ENCODE assay signal across 1 cellular context in genomic region chr3:161266731-161267150, GRCh38.
TF ChIP-seq lines count a peak whose summit lies in the region.

No MANE protein-coding gene starts in this region.

TF ChIP-seq in HEK293, 187 proteins besides CTCF, POLR2A, EP300 and RAD21 (continued from another document):
- TF ChIP-seq ZNF184 (tag by site-specific recombination; IDR thresholded peaks at IDR 0.05), result no peak
- TF ChIP-seq ZNF707 (tag by site-specific recombination; IDR thresholded peaks at IDR 0.05), result no peak
- no peak for TF ChIP-seq ZNF530 (tag by site-specific recombination; IDR thresholded peaks at IDR 0.05; ENCODE audit: low read depth)
- TF ChIP-seq ZNF423 (tag by site-specific recombination; IDR thresholded peaks at IDR 0.05), result no peak
- TF ChIP-seq ZNF571 (tag by site-specific recombination; IDR thresholded peaks at IDR 0.05), result no peak
- TF ChIP-seq ZNF596 (tag by site-specific recombination; IDR thresholded peaks at IDR 0.05), result no peak
- TF ChIP-seq, protein P1, sequence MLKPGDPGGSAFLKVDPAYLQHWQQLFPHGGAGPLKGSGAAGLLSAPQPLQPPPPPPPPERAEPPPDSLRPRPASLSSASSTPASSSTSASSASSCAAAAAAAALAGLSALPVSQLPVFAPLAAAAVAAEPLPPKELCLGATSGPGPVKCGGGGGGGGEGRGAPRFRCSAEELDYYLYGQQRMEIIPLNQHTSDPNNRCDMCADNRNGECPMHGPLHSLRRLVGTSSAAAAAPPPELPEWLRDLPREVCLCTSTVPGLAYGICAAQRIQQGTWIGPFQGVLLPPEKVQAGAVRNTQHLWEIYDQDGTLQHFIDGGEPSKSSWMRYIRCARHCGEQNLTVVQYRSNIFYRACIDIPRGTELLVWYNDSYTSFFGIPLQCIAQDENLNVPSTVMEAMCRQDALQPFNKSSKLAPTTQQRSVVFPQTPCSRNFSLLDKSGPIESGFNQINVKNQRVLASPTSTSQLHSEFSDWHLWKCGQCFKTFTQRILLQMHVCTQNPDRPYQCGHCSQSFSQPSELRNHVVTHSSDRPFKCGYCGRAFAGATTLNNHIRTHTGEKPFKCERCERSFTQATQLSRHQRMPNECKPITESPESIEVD (tag by site-specific recombination; IDR thresholded peaks at IDR 0.05), result peak; percentile 53; the same call in 1 of the 2 replicates
- TF ChIP-seq ZNF10 (tag by site-specific recombination; IDR thresholded peaks at IDR 0.05), result no peak
- TF ChIP-seq KLF7 (tag by site-specific recombination; IDR thresholded peaks at IDR 0.05; ENCODE audit: borderline replicate concordance), result no peak
- TF ChIP-seq ZNF645 (tag by site-specific recombination; IDR thresholded peaks at IDR 0.05), result no peak
- no peak for TF ChIP-seq ZNF623 (tag by site-specific recombination; IDR thresholded peaks at IDR 0.05)
- no peak for TF ChIP-seq ZBTB44 (tag by site-specific recombination; IDR thresholded peaks at IDR 0.05)
- TF ChIP-seq SETDB1 (IDR thresholded peaks at IDR 0.05; ENCODE audit: insufficient read length, low read length), result no peak
- no peak for TF ChIP-seq ZNF133 (tag by site-specific recombination; IDR thresholded peaks at IDR 0.05)
- TF ChIP-seq ZFHX2 (tag by site-specific recombination; conservative IDR thresholded peaks at IDR 0.05), result no peak
- TF ChIP-seq HOXC10 (CRISPR knock-in tag; IDR thresholded peaks at IDR 0.05), result no peak
- TF ChIP-seq ZNF76 (tag by site-specific recombination; IDR thresholded peaks at IDR 0.05; ENCODE audit: borderline replicate concordance, low read depth), result no peak
- no peak for TF ChIP-seq ZNF747 (tag by site-specific recombination; IDR thresholded peaks at IDR 0.05)
- no peak for TF ChIP-seq TRIM28 (IDR thresholded peaks at IDR 0.05; ENCODE audit: borderline replicate concordance, low read length)
- peak; percentile 55; the same call in 1 of the 2 replicates for TF ChIP-seq SCRT2 (tag by site-specific recombination; IDR thresholded peaks at IDR 0.05)
- TF ChIP-seq GLI2 (tag by site-specific recombination; IDR thresholded peaks at IDR 0.05; ENCODE audit: borderline replicate concordance, low read depth), result no peak
- no peak for TF ChIP-seq GLI4 (tag by site-specific recombination; IDR thresholded peaks at IDR 0.05)
- TF ChIP-seq, protein P2, sequence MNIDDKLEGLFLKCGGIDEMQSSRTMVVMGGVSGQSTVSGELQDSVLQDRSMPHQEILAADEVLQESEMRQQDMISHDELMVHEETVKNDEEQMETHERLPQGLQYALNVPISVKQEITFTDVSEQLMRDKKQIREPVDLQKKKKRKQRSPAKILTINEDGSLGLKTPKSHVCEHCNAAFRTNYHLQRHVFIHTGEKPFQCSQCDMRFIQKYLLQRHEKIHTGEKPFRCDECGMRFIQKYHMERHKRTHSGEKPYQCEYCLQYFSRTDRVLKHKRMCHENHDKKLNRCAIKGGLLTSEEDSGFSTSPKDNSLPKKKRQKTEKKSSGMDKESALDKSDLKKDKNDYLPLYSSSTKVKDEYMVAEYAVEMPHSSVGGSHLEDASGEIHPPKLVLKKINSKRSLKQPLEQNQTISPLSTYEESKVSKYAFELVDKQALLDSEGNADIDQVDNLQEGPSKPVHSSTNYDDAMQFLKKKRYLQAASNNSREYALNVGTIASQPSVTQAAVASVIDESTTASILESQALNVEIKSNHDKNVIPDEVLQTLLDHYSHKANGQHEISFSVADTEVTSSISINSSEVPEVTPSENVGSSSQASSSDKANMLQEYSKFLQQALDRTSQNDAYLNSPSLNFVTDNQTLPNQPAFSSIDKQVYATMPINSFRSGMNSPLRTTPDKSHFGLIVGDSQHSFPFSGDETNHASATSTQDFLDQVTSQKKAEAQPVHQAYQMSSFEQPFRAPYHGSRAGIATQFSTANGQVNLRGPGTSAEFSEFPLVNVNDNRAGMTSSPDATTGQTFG (tag by site-specific recombination; IDR thresholded peaks at IDR 0.05; ENCODE audit: borderline replicate concordance), result no peak
- TF ChIP-seq ZNF112 (tag by site-specific recombination; IDR thresholded peaks at IDR 0.05), result no peak
- TF ChIP-seq BCL11A (tag by site-specific recombination; IDR thresholded peaks at IDR 0.05; ENCODE audit: low read depth), result no peak
- no peak for TF ChIP-seq ZNF449 (tag by site-specific recombination; IDR thresholded peaks at IDR 0.05)
- no peak for TF ChIP-seq ZNF791 (tag by site-specific recombination; IDR thresholded peaks at IDR 0.05)
- no peak for TF ChIP-seq PRDM2 (tag by site-specific recombination; IDR thresholded peaks at IDR 0.05; ENCODE audit: borderline replicate concordance)
- TF ChIP-seq, protein P3, sequence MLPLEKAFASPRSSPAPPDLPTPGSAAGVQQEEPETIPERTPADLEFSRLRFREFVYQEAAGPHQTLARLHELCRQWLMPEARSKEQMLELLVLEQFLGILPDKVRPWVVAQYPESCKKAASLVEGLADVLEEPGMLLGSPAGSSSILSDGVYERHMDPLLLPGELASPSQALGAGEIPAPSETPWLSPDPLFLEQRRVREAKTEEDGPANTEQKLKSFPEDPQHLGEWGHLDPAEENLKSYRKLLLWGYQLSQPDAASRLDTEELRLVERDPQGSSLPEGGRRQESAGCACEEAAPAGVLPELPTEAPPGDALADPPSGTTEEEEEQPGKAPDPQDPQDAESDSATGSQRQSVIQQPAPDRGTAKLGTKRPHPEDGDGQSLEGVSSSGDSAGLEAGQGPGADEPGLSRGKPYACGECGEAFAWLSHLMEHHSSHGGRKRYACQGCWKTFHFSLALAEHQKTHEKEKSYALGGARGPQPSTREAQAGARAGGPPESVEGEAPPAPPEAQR (tag by site-specific recombination; IDR thresholded peaks at IDR 0.05), result no peak
- no peak for TF ChIP-seq ZNF654 (tag by site-specific recombination; IDR thresholded peaks at IDR 0.05; ENCODE audit: low read depth)
- TF ChIP-seq ZNF121 (tag by site-specific recombination; IDR thresholded peaks at IDR 0.05), result no peak
- no peak for TF ChIP-seq ZNF426 (tag by site-specific recombination; IDR thresholded peaks at IDR 0.05)
